8 cellular contexts compared by ENCODE assay signal in genomic region chr4:118424062-118424461, GRCh38.
A peak's percentile ranks its signal among the peaks of the same experiment; 100 is the strongest.
DNase-seq lines count a peak whose midpoint lies in the region; ATAC-seq and TF ChIP-seq lines count a peak whose summit lies in the region.
"Not testable (repeated sequence)": the region's sequence is repeated elsewhere in the genome, so short reads cannot be mapped to it uniquely, and the experiment has no call there.

No MANE protein-coding gene starts in this region.

- CTCF ChIA-PET in Panc1 (lab: Charles Lee) = not testable (repeated sequence)
- CTCF ChIA-PET in activated CD4-positive, alpha-beta memory T cell treated with anti-CD3 and anti-CD28 coated beads for 36 hours (lab: Charles Lee) = interaction anchor here (0.6 to 0.7 kb wide), 2 partner anchors 44 to 401 kb away, joined by 3 read pairs; no protein-coding TSS in a partner anchor

- WGBS in heart right ventricle, 2 donors = 3% methylated on average over 5 of the region's 5 CpGs
- no CpG with 5 or more reads among the region's 5 CpGs for WGBS in neuronal stem cell (ENCODE audit: extremely low coverage in 2 of 2, insufficient read length in 2 of 2, insufficient replicate concordance in 1 of 2), 2 donors

- not testable (repeated sequence) for ATAC-seq in Panc1, heart right ventricle

- not testable (repeated sequence) for H3K27me3 ChIP-seq in Loucy (ENCODE audit: insufficient read depth, low read length, poor library complexity, severe bottlenecking); Panc1 (ENCODE audit: control insufficient read depth, insufficient read depth, low read length); brain microvascular endothelial cell (replicated peaks); heart right ventricle; neuronal stem cell (ENCODE audit: control insufficient read depth in 3 of 3, insufficient read depth in 3 of 3, low read depth in 1 of 3, low read length in 3 of 3)

- not testable (repeated sequence) for H4K8ac ChIP-seq in neuronal stem cell (ENCODE audit: low read depth, low read length)

- H3K27ac Mint-ChIP-seq in activated CD4-positive, alpha-beta memory T cell treated with anti-CD3 and anti-CD28 coated beads for 36 hours = not testable (repeated sequence)

- H3K4ac ChIP-seq in neuronal stem cell (ENCODE audit: low read length) = not testable (repeated sequence)

- POLR2A ChIA-PET in Panc1 (lab: Charles Lee); activated CD4-positive, alpha-beta memory T cell treated with anti-CD3 and anti-CD28 coated beads for 36 hours (lab: Charles Lee): not testable (repeated sequence)

- H3K18ac ChIP-seq in neuronal stem cell (ENCODE audit: low read length) = not testable (repeated sequence)

- H2BK5ac ChIP-seq in neuronal stem cell (ENCODE audit: low read length) = not testable (repeated sequence)

- not testable (repeated sequence) for H2BK15ac ChIP-seq in neuronal stem cell (ENCODE audit: low read length)

- H3K9me3 Mint-ChIP-seq in activated CD4-positive, alpha-beta memory T cell treated with anti-CD3 and anti-CD28 coated beads for 36 hours = not testable (repeated sequence)

- TF ChIP-seq CTCF in Loucy (conservative IDR thresholded peaks at IDR 0.05; ENCODE audit: low read length) (peak; percentile 51), Panc1 (IDR thresholded peaks at IDR 0.05) (peak; percentile 72), brain microvascular endothelial cell (IDR thresholded peaks at IDR 0.05; ENCODE audit: low read depth, low read length, missing control alignments) (peak; percentile 67), heart right ventricle (IDR thresholded peaks at IDR 0.05) (peak; percentile 5 to 56 (median 48))

- not testable (repeated sequence) for H3K23ac ChIP-seq in neuronal stem cell (ENCODE audit: low read depth, low read length, poor library complexity)

- H3K9me2 ChIP-seq in Loucy (replicated peaks; ENCODE audit: low read depth, low read length) = not testable (repeated sequence)

- not testable (repeated sequence) for H4K20me1 ChIP-seq in Loucy (ENCODE audit: insufficient read depth, low read length, poor library complexity, severe bottlenecking)

- not testable (repeated sequence) for H3K27me3 Mint-ChIP-seq in activated CD4-positive, alpha-beta memory T cell treated with anti-CD3 and anti-CD28 coated beads for 36 hours

- H3K79me1 ChIP-seq in neuronal stem cell (ENCODE audit: low read depth, low read length) = not testable (repeated sequence)

- not testable (repeated sequence) for H3F3A ChIP-seq in Loucy (ENCODE audit: low read depth)

- in situ Hi-C loops in Panc1 (cut with HindIII; ENCODE audit: low pct_unique_long_range_greater_than_20kb, low sequenced_read_pairs); brain microvascular endothelial cell (cut with HindIII; ENCODE audit: low pct_ligation_motif_present, low sequenced_read_pairs): not testable (repeated sequence)

- intact Hi-C loops in Panc1 (cut with micrococcal nuclease; ENCODE audit: unreplicated experiment); activated CD4-positive, alpha-beta memory T cell treated with anti-CD3 and anti-CD28 coated beads for 36 hours (cut with micrococcal nuclease); heart right ventricle (cut with DNase I): not testable (repeated sequence)

- H3K9me3 ChIP-seq in Loucy (ENCODE audit: insufficient read depth, low read depth, low read length); Panc1 (ENCODE audit: control insufficient read depth, insufficient read depth, low read depth, low read length); heart right ventricle; neuronal stem cell (replicated peaks in 1 of 2; ENCODE audit: control insufficient read depth in 2 of 2, insufficient read depth in 1 of 2, low read depth in 1 of 2, low read length in 2 of 2): not testable (repeated sequence)

- H3K36me3 ChIP-seq in Loucy (ENCODE audit: insufficient read depth, low read length); Panc1 (ENCODE audit: control insufficient read depth, insufficient read depth, low read length); brain microvascular endothelial cell (replicated peaks); heart right ventricle; neuronal stem cell (replicated peaks in 1 of 2; ENCODE audit: control insufficient read depth in 2 of 2, insufficient read depth in 2 of 2, low read length in 2 of 2): not testable (repeated sequence)

- DNase-seq in DMS53 (lab: John Stamatoyannopoulos, UW) = peak; percentile 58
- not testable (repeated sequence) for DNase-seq in Panc1 (ENCODE audit: low read depth, low spot score)
- DNase-seq in activated CD4-positive, alpha-beta memory T cell treated with anti-CD3 and anti-CD28 coated beads for 36 hours = peak; percentile 70
- peak; percentile 26 for DNase-seq in brain microvascular endothelial cell
- DNase-seq in heart right ventricle = peak; percentile 6 to 45
- peak; percentile 18 for DNase-seq in neuronal stem cell (ENCODE audit: low spot score)
- peak in 5 of 6 experiments; percentile 1 to 16 (median 4) for DNase-seq in stimulated activated naive CD4-positive, alpha-beta T cell (lab: John Stamatoyannopoulos, UW)

- peak overlapping the region; percentile 27 for H3K4me2 ChIP-seq in Loucy (ENCODE audit: low read depth, low read length, poor library complexity, severe bottlenecking)
- not testable (repeated sequence) for H3K4me2 ChIP-seq in neuronal stem cell (ENCODE audit: insufficient read depth, low read length, poor library complexity, severe bottlenecking)

- BruUV-seq in Panc1 (replicated peaks; lab: Mats Ljungman, UMichigan) = not testable (repeated sequence)

- not testable (repeated sequence) for H3K36me3 Mint-ChIP-seq in activated CD4-positive, alpha-beta memory T cell treated with anti-CD3 and anti-CD28 coated beads for 36 hours

- not testable (repeated sequence) for H2BK12ac ChIP-seq in neuronal stem cell (ENCODE audit: low read length)

- not testable (repeated sequence) for H3K14ac ChIP-seq in neuronal stem cell (ENCODE audit: low read length)

- H3K4me1 Mint-ChIP-seq in activated CD4-positive, alpha-beta memory T cell treated with anti-CD3 and anti-CD28 coated beads for 36 hours (ENCODE audit: low read depth) = not testable (repeated sequence)

- not testable (repeated sequence) for H3K4me1 ChIP-seq in Loucy (ENCODE audit: insufficient read depth, low read length, poor library complexity, severe bottlenecking); Panc1 (ENCODE audit: control insufficient read depth, insufficient read depth, low read length); heart right ventricle; neuronal stem cell (ENCODE audit: control insufficient read depth in 2 of 2, insufficient read depth in 1 of 2, low read depth in 1 of 2, low read length in 2 of 2)

- not testable (repeated sequence) for H2BK120ac ChIP-seq in neuronal stem cell (ENCODE audit: low read depth, low read length)

- not testable (repeated sequence) for H3K79me2 ChIP-seq in Loucy (ENCODE audit: insufficient read depth, low read length)

- not testable (repeated sequence) for H3K4me3 ChIP-seq in Loucy (ENCODE audit: low read length, poor library complexity, severe bottlenecking); Panc1 (ENCODE audit: low read depth in 2 of 2, low read length in 2 of 2); brain microvascular endothelial cell (ENCODE audit: low read depth, low read length); heart right ventricle; neuronal stem cell (ENCODE audit: low read length in 2 of 2)

- H2AFZ ChIP-seq in Loucy (ENCODE audit: low read length) (peak overlapping the region; percentile 81), neuronal stem cell (ENCODE audit: low read length) (peak overlapping the region; percentile 76)

- not testable (repeated sequence) for H3K27ac ChIP-seq in Panc1 (ENCODE audit: low read length); brain microvascular endothelial cell; heart right ventricle; neuronal stem cell (replicated peaks; ENCODE audit: low read length)

- not testable (repeated sequence) for H3K9ac ChIP-seq in Loucy (ENCODE audit: low read depth, low read length, poor library complexity, severe bottlenecking); neuronal stem cell (ENCODE audit: low read depth, low read length, poor library complexity)

- H4K91ac ChIP-seq in neuronal stem cell (ENCODE audit: low read depth, low read length, poor library complexity) = not testable (repeated sequence)

- H3K4me3 Mint-ChIP-seq in activated CD4-positive, alpha-beta memory T cell treated with anti-CD3 and anti-CD28 coated beads for 36 hours = not testable (repeated sequence)

- not testable (repeated sequence) for H2AK5ac ChIP-seq in neuronal stem cell (ENCODE audit: low read depth, low read length)
